ENCODE assay signal across 8 cellular contexts in the genomic region with DNA sequence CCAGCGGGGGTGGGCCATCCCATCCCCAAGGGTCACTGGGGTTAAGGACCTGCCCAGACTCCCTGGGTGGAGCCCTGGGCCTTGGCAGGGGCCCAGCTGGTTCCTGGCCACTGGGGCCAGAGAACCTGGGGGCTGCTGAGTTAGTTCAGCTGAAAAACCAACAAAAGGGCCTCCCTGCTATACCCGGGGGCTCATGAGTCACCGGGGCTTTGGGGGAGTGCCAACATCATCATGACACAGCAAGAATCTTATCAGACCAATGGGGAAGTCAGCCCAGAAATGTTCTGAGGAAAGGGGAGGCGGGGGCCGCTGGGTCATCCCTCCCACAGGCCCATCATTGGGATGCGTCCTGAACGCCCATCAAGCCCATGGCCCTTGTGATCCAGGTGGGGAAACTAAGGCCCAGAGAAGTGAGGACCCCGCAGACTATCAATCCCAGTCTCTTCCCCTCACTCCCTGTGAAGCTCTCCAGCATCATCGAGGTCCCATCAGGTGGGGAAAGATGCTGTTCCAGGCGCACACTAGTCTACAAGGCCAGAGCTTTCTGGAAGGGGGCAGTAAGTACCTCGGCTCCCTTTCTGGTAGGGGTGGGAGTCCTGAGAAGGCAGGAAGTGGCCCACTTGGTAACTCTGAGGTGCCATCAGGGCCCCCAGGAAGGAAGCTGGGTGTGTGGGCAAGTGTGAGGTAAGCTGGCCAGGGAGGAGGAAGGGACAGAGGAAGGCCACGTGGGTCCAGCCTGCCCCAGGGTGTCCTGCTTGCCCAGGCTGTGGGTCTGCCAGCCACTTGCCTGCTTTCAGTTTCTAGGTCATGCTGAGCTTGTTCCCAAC. TPM values are rescaled to one million over a fixed set of nuclear protein-coding genes. Genes with fewer than 3 reads are reported as not detected.
DNase-seq lines count a peak whose midpoint lies in the region; ATAC-seq and TF ChIP-seq lines count a peak whose summit lies in the region.

No MANE protein-coding gene starts in this region.

- H3K9me3 ChIP-seq in neutrophil: no peaks in the 10 kb centered on the region
- H3K9me3 ChIP-seq in aorta (ENCODE audit: control insufficient read depth, low read length): no peaks in the 10 kb centered on the region

- intact Hi-C loops in activated CD4-positive, alpha-beta memory T cell treated with anti-CD3 and anti-CD28 coated beads for 36 hours (cut with micrococcal nuclease): no loop called here
- intact Hi-C loops in aorta (cut with DNase I): no loop called here

- H3K4me1 ChIP-seq in neutrophil (ENCODE audit: control insufficient read depth in 1 of 2, insufficient read depth in 1 of 2, low read depth in 1 of 2, low read length in 1 of 2): peaks cover 53 to 88% of the 10 kb centered on the region in 2 experiments
- H3K4me1 ChIP-seq in aorta (ENCODE audit: control insufficient read depth in 1 of 2, insufficient read depth in 2 of 2, low read length in 2 of 2): no peaks in the 10 kb centered on the region

- H3K36me3 Mint-ChIP-seq in activated CD4-positive, alpha-beta memory T cell treated with anti-CD3 and anti-CD28 coated beads for 36 hours: peaks cover 14% of the 10 kb centered on the region

- no peak for TF ChIP-seq CTCF in neutrophil (IDR thresholded peaks at IDR 0.05)

- TF ChIP-seq RAD21 in Ishikawa (IDR thresholded peaks at IDR 0.05; ENCODE audit: low read depth): no peak

- peak; percentile 28; the same call in 1 of the 2 replicates for TF ChIP-seq EP300 in Ishikawa (IDR thresholded peaks at IDR 0.05; ENCODE audit: borderline replicate concordance)

- peak overlapping the region; percentile 92 for H3K27ac Mint-ChIP-seq in activated CD4-positive, alpha-beta memory T cell treated with anti-CD3 and anti-CD28 coated beads for 36 hours

- POLR2A ChIA-PET in activated CD4-positive, alpha-beta memory T cell treated with anti-CD3 and anti-CD28 coated beads for 36 hours (lab: Charles Lee): interaction anchor here (0.6 to 1.0 kb wide), 3 partner anchors 8 to 144 kb away, joined by 3 to 5 read pairs (median 3); partner anchors contain the start of gene RPL10

- H3K36me3 ChIP-seq in neutrophil (peaks cover 13% of the 10 kb centered on the region), aorta (ENCODE audit: control insufficient read depth in 1 of 2, insufficient read depth in 2 of 2, low read length in 1 of 2) (no peaks in the 10 kb centered on the region)

- peaks cover 38% of the 10 kb centered on the region for H3K4me1 Mint-ChIP-seq in activated CD4-positive, alpha-beta memory T cell treated with anti-CD3 and anti-CD28 coated beads for 36 hours (ENCODE audit: low read depth)

- H3K9me3 Mint-ChIP-seq in activated CD4-positive, alpha-beta memory T cell treated with anti-CD3 and anti-CD28 coated beads for 36 hours: no peaks in the 10 kb centered on the region

- no peak for TF ChIP-seq POLR2A in erythroblast (IDR thresholded peaks at IDR 0.05; ENCODE audit: low read length)

- H3K27me3 ChIP-seq in neutrophil (no peaks in the 10 kb centered on the region), aorta (ENCODE audit: control insufficient read depth in 1 of 2, insufficient read depth in 2 of 2, low read length in 1 of 2) (no peaks in the 10 kb centered on the region)

- H3K4me3 Mint-ChIP-seq in activated CD4-positive, alpha-beta memory T cell treated with anti-CD3 and anti-CD28 coated beads for 36 hours: peak overlapping the region; percentile 71

- H3K27me3 Mint-ChIP-seq in activated CD4-positive, alpha-beta memory T cell treated with anti-CD3 and anti-CD28 coated beads for 36 hours: no peaks in the 10 kb centered on the region

- ATAC-seq in aorta (ENCODE audit: low FRiP score) (peak; percentile 86), GM19328 (IDR thresholded peaks at IDR 0.05; ENCODE audit: unreplicated experiment) (no peak), HG03025 (IDR thresholded peaks at IDR 0.05; ENCODE audit: low FRiP score, unreplicated experiment) (no peak)

- H3K4me3 ChIP-seq in neutrophil (ENCODE audit: low read depth in 1 of 2, low read length in 1 of 2): peak overlapping the region; percentile 77 to 80
- no peak overlapping the region for H3K4me3 ChIP-seq in aorta (ENCODE audit: low read length in 2 of 2)

- CTCF ChIA-PET in activated CD4-positive, alpha-beta memory T cell treated with anti-CD3 and anti-CD28 coated beads for 36 hours (lab: Charles Lee): interaction anchor here (1.6 to 1.7 kb wide), 2 partner anchors 14 to 51 kb away, joined by 5 to 8 read pairs; partner anchors contain the start of gene SLC10A3

- 25 to 50% methylated on average over 12 of the region's 12 CpGs for WGBS in aorta, 2 donors

- DNase-seq in AG20443 (ENCODE audit: low spot score) (peak; percentile 76), erythroblast (lab: John Stamatoyannopoulos, UW) (peak; percentile 95 to 96), aorta (peak; percentile 90 to 93)
- DNase-seq in activated CD4-positive, alpha-beta memory T cell treated with anti-CD3 and anti-CD28 coated beads for 36 hours: peak; percentile 66

- H3K27ac ChIP-seq in neutrophil: peak overlapping the region; percentile 100
- peak overlapping the region in 1 of 2 donors; percentile 95 for H3K27ac ChIP-seq in aorta (ENCODE audit: low read depth in 1 of 2, low read length in 2 of 2)

TF ChIP-seq in Ishikawa, 13 proteins besides CTCF, POLR2A, EP300 and RAD21:
- TF ChIP-seq NFIC (IDR thresholded peaks at IDR 0.05) (peak; percentile 71; the same call in 1 of the 2 replicates), REST (IDR thresholded peaks at IDR 0.05; ENCODE audit: low read depth) (no peak), ZBTB7A (IDR thresholded peaks at IDR 0.05; ENCODE audit: low read depth) (0 out of 2 replicates have a peak, but pooled peaks have one; percentile 60)

RNA-seq across cellular contexts. Expression of gene G6PD, which starts 4.5 kb away (rescaled TPM):
- total RNA-seq in activated CD4-positive, alpha-beta memory T cell treated with anti-CD3 and anti-CD28 coated beads for 36 hours: 10 to 100 TPM; 65.8 to 70.4 TPM
- 10 to 100 TPM; 66.2 to 70.9 TPM for total RNA-seq in aorta
- 10 to 100 TPM; 19.7 to 61.8 TPM for polyA plus RNA-seq in aorta

RNA-seq across cellular contexts. Expression of gene IKBKG, which starts 5.3 kb away (rescaled TPM):
- total RNA-seq in activated CD4-positive, alpha-beta memory T cell treated with anti-CD3 and anti-CD28 coated beads for 36 hours: 10 to 100 TPM; 39.4 to 45.9 TPM
- total RNA-seq in aorta: 10 to 100 TPM; 30.3 to 31.8 TPM
- polyA plus RNA-seq in aorta: 10 to 100 TPM; 12.0 to 51.3 TPM

RNA-seq across cellular contexts. Expression of gene FAM3A, which starts 26.1 kb away (rescaled TPM):
- total RNA-seq in activated CD4-positive, alpha-beta memory T cell treated with anti-CD3 and anti-CD28 coated beads for 36 hours: 10 to 100 TPM; 21.4 to 28.4 TPM
- total RNA-seq in aorta: 10 to 100 TPM; 26.1 to 34.5 TPM
- 100 to 1,000 TPM in 1 of 2 donors, 10 to 100 TPM in 1; 41.4 to 101 TPM for polyA plus RNA-seq in aorta

RNA-seq across cellular contexts. Expression of gene CTAG1A, which starts 42.8 kb away (rescaled TPM):
- total RNA-seq in activated CD4-positive, alpha-beta memory T cell treated with anti-CD3 and anti-CD28 coated beads for 36 hours: not detected
- not detected for total RNA-seq in aorta
- polyA plus RNA-seq in aorta: not detected

RNA-seq across cellular contexts. Expression of gene SLC10A3, which starts 51.7 kb away (rescaled TPM):
- 10 to 100 TPM; 14.4 to 16.1 TPM for total RNA-seq in activated CD4-positive, alpha-beta memory T cell treated with anti-CD3 and anti-CD28 coated beads for 36 hours
- 10 to 100 TPM; 24.2 to 27.7 TPM for total RNA-seq in aorta
- polyA plus RNA-seq in aorta: 10 to 100 TPM; 16.8 to 38.8 TPM

Comparison
In these comparisons a context has a peak if more than half of its experiments do, and no peak if none do; other contexts are left out.
1. H3K4me3 ChIP-seq: peak in neutrophil (2 of 2); none in aorta (0 of 2).
2. Peak in every context shown above with its lines, with median percentiles within 50 percentile points of each other: DNase-seq.